In the genomic region with DNA sequence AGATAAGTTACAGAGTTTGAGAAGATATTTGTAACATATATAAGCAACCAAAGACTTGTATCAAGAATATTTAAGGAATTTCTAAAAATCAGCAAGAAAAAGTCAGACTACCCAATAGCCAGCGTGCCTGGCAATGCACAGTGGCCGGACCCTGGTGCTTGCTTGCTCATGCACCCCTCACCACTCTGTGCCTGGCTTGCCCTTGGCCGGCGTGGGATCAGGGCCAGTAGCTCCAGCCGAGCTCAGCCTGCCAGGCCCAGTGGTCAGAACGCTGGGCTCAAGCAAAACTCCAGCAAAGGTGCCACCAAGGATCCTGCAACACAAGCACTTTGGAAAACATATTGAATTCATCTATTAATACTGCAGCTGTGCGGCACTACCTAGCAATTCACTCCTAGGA, we compare ENCODE assay signal across 22 cellular contexts.
"Had no signal": no experiment of that assay in that cellular context is flagged by ENCODE, and none has a peak within 500 bp of the region (broad histone marks: within the 10 kb centered on the region; RNA-seq: fewer than 3 reads in every experiment).

No MANE protein-coding gene starts in this region.

- H3K9me3 ChIP-seq: esophagus muscularis mucosa, gastroesophageal sphincter, heart left ventricle, left ventricle myocardium inferior, lower lobe of right lung had no signal

- H3K27me3 ChIP-seq: dorsolateral prefrontal cortex, esophagus muscularis mucosa, foreskin keratinocyte, gastroesophageal sphincter, heart left ventricle had no signal

- H3K4me1 ChIP-seq: esophagus muscularis mucosa, foreskin keratinocyte, gastroesophageal sphincter, left ventricle myocardium inferior, lower lobe of right lung had no signal

- H3K4me1 Mint-ChIP-seq: immature natural killer cell, memory B cell had no signal

- H3K27ac Mint-ChIP-seq: immature natural killer cell, memory B cell had no signal

- ATAC-seq: foreskin keratinocyte; gastroesophageal sphincter; heart left ventricle; left colon; left lobe of liver; lower lobe of right lung; naive thymus-derived CD4-positive, alpha-beta T cell had no signal

- DNase-seq: dermis blood vessel endothelial cell; effector CD4-positive, alpha-beta T cell; effector memory CD4-positive, alpha-beta T cell; foreskin keratinocyte; heart left ventricle; hippocampal formation; immature natural killer cell; islet precursor cell; kidney; kidney glomerular epithelial cell; left colon; left ventricle myocardium inferior; lower lobe of right lung; mesendoderm; midbrain; naive thymus-derived CD4-positive, alpha-beta T cell had no signal

- H3K27me3 Mint-ChIP-seq: memory B cell; naive thymus-derived CD4-positive, alpha-beta T cell had no signal

- H3K4me3 Mint-ChIP-seq: immature natural killer cell; memory B cell; naive thymus-derived CD4-positive, alpha-beta T cell had no signal

- H3K27ac ChIP-seq: coronary artery, dorsolateral prefrontal cortex, esophagus muscularis mucosa, foreskin keratinocyte, gastroesophageal sphincter, heart left ventricle, left ventricle myocardium inferior, lower lobe of right lung had no signal

- H3K4me3 ChIP-seq: coronary artery, dorsolateral prefrontal cortex, esophagus muscularis mucosa, gastroesophageal sphincter, heart left ventricle, left ventricle myocardium inferior, lower lobe of right lung had no signal

- H3K9me3 Mint-ChIP-seq: memory B cell; naive thymus-derived CD4-positive, alpha-beta T cell had no signal
